19 cellular contexts compared by ENCODE assay signal in the genomic region with DNA sequence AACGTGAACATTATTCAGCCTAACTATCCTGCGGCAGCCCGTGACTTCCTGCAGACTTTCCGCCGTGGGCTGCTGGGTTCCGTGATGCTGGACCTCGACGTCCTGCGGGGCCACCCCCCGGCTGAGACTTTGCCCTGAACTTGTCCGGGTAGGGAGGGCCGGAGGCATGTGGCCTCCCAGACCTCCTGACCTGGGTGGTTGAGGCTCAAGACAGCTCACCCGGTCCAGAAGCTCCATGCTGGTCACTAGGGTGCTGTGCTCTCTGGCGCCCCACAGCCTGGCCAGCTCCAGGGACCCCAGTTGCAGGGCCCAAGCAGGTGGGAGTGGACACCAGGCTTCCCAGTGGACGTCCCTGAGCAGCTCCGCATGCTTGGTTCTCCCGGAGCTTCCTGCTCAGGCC. TPM values are rescaled to one million over a fixed set of nuclear protein-coding genes. Genes with fewer than 3 reads are reported as not detected.
DNase-seq lines count a peak whose midpoint lies in the region; TF ChIP-seq lines count a peak whose summit lies in the region.
"Had no signal": no experiment of that assay in that cellular context is flagged by ENCODE, and none has a peak within 500 bp of the region (broad histone marks: within the 10 kb centered on the region; RNA-seq: fewer than 3 reads in every experiment).

No MANE protein-coding gene starts in this region.

- H2AFZ ChIP-seq in hepatocyte = no peak overlapping the region

- no peak overlapping the region for H3K4me2 ChIP-seq in hepatocyte

- no peaks in the 10 kb centered on the region for H3K27me3 ChIP-seq in hepatocyte

- peaks cover 6% of the 10 kb centered on the region for H4K20me1 ChIP-seq in hepatocyte (ENCODE audit: insufficient read depth, poor library complexity, severe bottlenecking)

- H3K9me2 ChIP-seq in hepatocyte (replicated peaks; ENCODE audit: insufficient read depth) = no peaks in the 10 kb centered on the region

- no peaks in the 10 kb centered on the region for H3K9me3 ChIP-seq in hepatocyte (ENCODE audit: low read depth)

- H3K4me3 ChIP-seq in hepatocyte = no peak overlapping the region

- peaks cover 3% of the 10 kb centered on the region for H3K36me3 ChIP-seq in hepatocyte (replicated peaks; ENCODE audit: insufficient read depth, low read depth)

- no peaks in the 10 kb centered on the region for H3K79me2 ChIP-seq in hepatocyte

- POLR2A ChIA-PET in RWPE1 (lab: Yijun Ruan, JAX; ENCODE audit: low non-redundant PET) = no interaction called here

- no peak for TF ChIP-seq CTCF in RWPE1 (conservative IDR thresholded peaks at IDR 0.05; ENCODE audit: low read depth)
- no peak for TF ChIP-seq CTCF in hepatocyte (IDR thresholded peaks at IDR 0.05; ENCODE audit: poor library complexity)

- H3K4me1 ChIP-seq in hepatocyte (ENCODE audit: insufficient read depth) = no peaks in the 10 kb centered on the region

- H3K27ac ChIP-seq in RWPE1 (0 out of 2 replicates have a peak overlapping the region, but pooled peaks have one; percentile 4), hepatocyte (no peak overlapping the region)

- peak; percentile 59 for DNase-seq in activated effector memory CD4-positive, alpha-beta T cell treated with anti-CD3 and anti-CD28 coated beads, Interleukin-2, amount 50 U/mL, for 16 hours
- no peak for DNase-seq in activated effector memory CD4-positive, alpha-beta T cell treated with Interleukin-2 at 50 U/mL for 16 hours
- DNase-seq in RWPE1 (ENCODE audit: low spot score) (no peak), hepatocyte (ENCODE audit: low spot score) (peak; percentile 3), NK-92 (lab: John Stamatoyannopoulos, UW; ENCODE audit: unreplicated experiment) (no peak), Kasumi-1 (lab: John Stamatoyannopoulos, UW) (no peak), NCI-H187 treated with DMSO at 0.1 percent for 48 hours (lab: John Stamatoyannopoulos, UW) (no peak)
- DNase-seq: 8988T, C1 segment of cervical spinal cord, DMS53, EL, GF-D8, NCI-H1092 treated with DMSO at 0.1 percent for 48 hours, NCI-H1436 treated with DMSO at 0.1 percent for 48 hours, NCI-H2029, NCI-H2227 treated with DMSO at 0.1 percent for 48 hours, NCI-H510A, SHP77 had no signal

- WGBS in hepatocyte (ENCODE audit: low lambda C conversion rate, missing lambda C conversion rate) = 93% methylated on average over 17 of the region's 17 CpGs

- CTCF ChIA-PET in RWPE1 (lab: Yijun Ruan, JAX) = interaction anchor here (0.6 to 1.9 kb wide), 2 partner anchors 90 to 183 kb away, joined by 3 to 8 read pairs; no protein-coding TSS in a partner anchor

RNA-seq across cellular contexts. Expression of a gene that starts 4.4 kb away (rescaled TPM):
- total RNA-seq in hepatocyte = 0.28 and 0.97 TPM in 2 replicates
- 2.6 and 2.7 TPM in 2 replicates for polyA plus RNA-seq in hepatocyte
- total RNA-seq: CD8-positive, alpha-beta memory T cell had no signal

RNA-seq across cellular contexts. Expression of a gene that starts 26.1 kb away (rescaled TPM):
- total RNA-seq in hepatocyte = 53.2 and 57.0 TPM in 2 replicates
- 154 and 180 TPM in 2 replicates for polyA plus RNA-seq in hepatocyte

RNA-seq across cellular contexts. Expression of a gene that starts 33.7 kb away (rescaled TPM):
- total RNA-seq in hepatocyte = 0.16 and 1.00 TPM in 2 replicates
- polyA plus RNA-seq in hepatocyte = 0.22 and 0.63 TPM in 2 replicates

RNA-seq across cellular contexts. Expression of a gene that starts 41.0 kb away (rescaled TPM):
- 11.5 and 12.7 TPM in 2 replicates for total RNA-seq in hepatocyte
- polyA plus RNA-seq in hepatocyte = 19.6 and 27.6 TPM in 2 replicates

RNA-seq across cellular contexts. Expression of a gene that starts 46.9 kb away (rescaled TPM):
- 146 TPM in 2 replicates for total RNA-seq in hepatocyte
- 167 and 204 TPM in 2 replicates for polyA plus RNA-seq in hepatocyte

Comparison
In these comparisons a context has a peak if more than half of its experiments do, and no peak if none do; other contexts are left out.
1. DNase-seq: peak in activated effector memory CD4-positive, alpha-beta T cell treated with anti-CD3 and anti-CD28 coated beads, Interleukin-2, amount 50 U/mL, for 16 hours (single experiment) and hepatocyte (single experiment); none in activated effector memory CD4-positive, alpha-beta T cell treated with Interleukin-2 at 50 U/mL for 16 hours (single experiment), RWPE1 (single experiment), NK-92 (single experiment), Kasumi-1 (0 of 2) and NCI-H187 treated with DMSO at 0.1 percent for 48 hours (single experiment).